19 cellular contexts compared by ENCODE assay signal in genomic region chr12:45974171-45974719, GRCh38. TPM values are rescaled to one million over a fixed set of nuclear protein-coding genes. Genes with fewer than 3 reads are reported as not detected.
DNase-seq lines count a peak whose midpoint lies in the region; ATAC-seq and TF ChIP-seq lines count a peak whose summit lies in the region.
"Had no signal": no experiment of that assay in that cellular context is flagged by ENCODE, and none has a peak within 500 bp of the region (broad histone marks: within the 10 kb centered on the region; RNA-seq: fewer than 3 reads in every experiment).

No MANE protein-coding gene starts in this region.

- H2AFZ ChIP-seq in smooth muscle cell (ENCODE audit: low read depth) (no peak overlapping the region), GM23338 (no peak overlapping the region)

- H3K27ac ChIP-seq in smooth muscle cell (ENCODE audit: low read depth): peak overlapping the region; percentile 12
- H3K27ac ChIP-seq in RWPE1: no peak overlapping the region
- no peak overlapping the region for H3K27ac ChIP-seq in GM23338 (ENCODE audit: low read depth)
- H3K27ac ChIP-seq: pancreas, skin epidermis, stomach, upper lobe of right lung had no signal

- no peaks in the 10 kb centered on the region for H3K9me2 ChIP-seq in GM23338 (ENCODE audit: insufficient read depth)

- H3K9ac ChIP-seq in smooth muscle cell (ENCODE audit: low read depth): no peak overlapping the region

- no peak overlapping the region for H3K4me3 ChIP-seq in choroid plexus epithelial cell (ENCODE audit: low read depth, low read length)
- no peak overlapping the region for H3K4me3 ChIP-seq in smooth muscle cell
- no peak overlapping the region for H3K4me3 ChIP-seq in GM23338
- H3K4me3 ChIP-seq: adrenal gland, pancreas, skin epidermis, stomach, upper lobe of right lung had no signal

- ATAC-seq in activated naive CD8-positive, alpha-beta T cell treated with anti-CD3 and anti-CD28 coated beads, Interleukin-2, amount 50 U/mL, for 24 hours: no peak
- ATAC-seq in GM23338: no peak
- ATAC-seq: activated CD8-positive, alpha-beta memory T cell treated with anti-CD3 and anti-CD28 coated beads, Interleukin-2, amount 10 ng/mL, durations not matched to agents 7 days and 5 days; upper lobe of right lung had no signal

- peaks cover 98% of the 10 kb centered on the region for H4K20me1 ChIP-seq in smooth muscle cell (ENCODE audit: low read depth)
- peaks cover 33% of the 10 kb centered on the region for H4K20me1 ChIP-seq in GM23338 (replicated peaks; ENCODE audit: insufficient read depth)

- H3K4me3 Mint-ChIP-seq in activated naive CD8-positive, alpha-beta T cell treated with anti-CD3 and anti-CD28 coated beads, Interleukin-2, amount 50 U/mL, for 24 hours: no peak overlapping the region
- H3K4me3 Mint-ChIP-seq in activated naive CD8-positive, alpha-beta T cell treated with anti-CD3 and anti-CD28 coated beads for 36 hours: no peak overlapping the region
- H3K4me3 Mint-ChIP-seq in HFFc6: peak overlapping the region; percentile 0
- no peak overlapping the region for H3K4me3 Mint-ChIP-seq in GM23338
- H3K4me3 Mint-ChIP-seq: activated CD8-positive, alpha-beta memory T cell treated with anti-CD3 and anti-CD28 coated beads, Interleukin-2, amount 10 ng/mL, durations not matched to agents 7 days and 5 days; central memory CD8-positive, alpha-beta T cell had no signal

- no peaks in the 10 kb centered on the region for H3K9me3 Mint-ChIP-seq in activated naive CD8-positive, alpha-beta T cell treated with anti-CD3 and anti-CD28 coated beads, Interleukin-2, amount 50 U/mL, for 24 hours
- peaks cover 10% of the 10 kb centered on the region for H3K9me3 Mint-ChIP-seq in activated naive CD8-positive, alpha-beta T cell treated with anti-CD3 and anti-CD28 coated beads for 36 hours
- no peaks in the 10 kb centered on the region for H3K9me3 Mint-ChIP-seq in HFFc6
- H3K9me3 Mint-ChIP-seq in GM23338: no peaks in the 10 kb centered on the region
- H3K9me3 Mint-ChIP-seq: central memory CD8-positive, alpha-beta T cell had no signal

- H3K4me2 ChIP-seq in smooth muscle cell (peak overlapping the region; percentile 42), GM23338 (no peak overlapping the region)

- POLR2A ChIA-PET in RWPE1 (lab: Yijun Ruan, JAX; ENCODE audit: low non-redundant PET): no interaction called here

- peaks cover 91% of the 10 kb centered on the region for H3K79me2 ChIP-seq in smooth muscle cell (ENCODE audit: low read depth)
- peaks cover 96% of the 10 kb centered on the region for H3K79me2 ChIP-seq in GM23338 (replicated peaks; ENCODE audit: insufficient read depth)

- H3K36me3 Mint-ChIP-seq in activated naive CD8-positive, alpha-beta T cell treated with anti-CD3 and anti-CD28 coated beads, Interleukin-2, amount 50 U/mL, for 24 hours (ENCODE audit: low read depth): peaks cover 48% of the 10 kb centered on the region
- H3K36me3 Mint-ChIP-seq in activated naive CD8-positive, alpha-beta T cell treated with anti-CD3 and anti-CD28 coated beads for 36 hours: peaks cover 64% of the 10 kb centered on the region
- H3K36me3 Mint-ChIP-seq in HFFc6 (ENCODE audit: low read depth): peaks cover 40% of the 10 kb centered on the region
- peaks cover 4% of the 10 kb centered on the region; the same call in 1 of the 3 replicates for H3K36me3 Mint-ChIP-seq in GM23338 (ENCODE audit: low read depth)

- CTCF ChIA-PET in RWPE1 (lab: Yijun Ruan, JAX): no interaction called here

- peak overlapping the region; percentile 7 for H3K27ac Mint-ChIP-seq in activated naive CD8-positive, alpha-beta T cell treated with anti-CD3 and anti-CD28 coated beads, Interleukin-2, amount 50 U/mL, for 24 hours
- no peak overlapping the region for H3K27ac Mint-ChIP-seq in activated naive CD8-positive, alpha-beta T cell treated with anti-CD3 and anti-CD28 coated beads for 36 hours
- H3K27ac Mint-ChIP-seq in HFFc6 (peak overlapping the region; percentile 43), GM23338 (no peak overlapping the region)
- H3K27ac Mint-ChIP-seq: activated CD8-positive, alpha-beta memory T cell treated with anti-CD3 and anti-CD28 coated beads, Interleukin-2, amount 10 ng/mL, durations not matched to agents 7 days and 5 days had no signal

- H3K27me3 Mint-ChIP-seq in activated naive CD8-positive, alpha-beta T cell treated with anti-CD3 and anti-CD28 coated beads, Interleukin-2, amount 50 U/mL, for 24 hours: no peaks in the 10 kb centered on the region
- H3K27me3 Mint-ChIP-seq in activated naive CD8-positive, alpha-beta T cell treated with anti-CD3 and anti-CD28 coated beads for 36 hours: no peaks in the 10 kb centered on the region
- H3K27me3 Mint-ChIP-seq in HFFc6 (ENCODE audit: insufficient read depth): peaks cover 1% of the 10 kb centered on the region; the same call in 1 of the 2 replicates
- H3K27me3 Mint-ChIP-seq in GM23338 (ENCODE audit: insufficient read depth, low read depth, poor library complexity): no peaks in the 10 kb centered on the region
- H3K27me3 Mint-ChIP-seq: activated CD8-positive, alpha-beta memory T cell treated with anti-CD3 and anti-CD28 coated beads, Interleukin-2, amount 10 ng/mL, durations not matched to agents 7 days and 5 days; central memory CD8-positive, alpha-beta T cell; naive B cell had no signal

- no peak for DNase-seq in activated naive CD8-positive, alpha-beta T cell treated with anti-CD3 and anti-CD28 coated beads, Interleukin-2, amount 50 U/mL, for 24 hours
- no peak for DNase-seq in activated naive CD8-positive, alpha-beta T cell treated with anti-CD3 and anti-CD28 coated beads for 36 hours
- DNase-seq in HFFc6 (no peak), choroid plexus epithelial cell (ENCODE audit: low read depth) (peak; percentile 28), smooth muscle cell (lab: John Stamatoyannopoulos, UW; ENCODE audit: unreplicated experiment) (no peak), RWPE1 (ENCODE audit: low spot score) (no peak), GM23338 (ENCODE audit: low spot score) (no peak)
- DNase-seq in activated CD4-positive, alpha-beta T cell treated with anti-CD3 and anti-CD28 coated beads for 1 hour: no peak
- DNase-seq: activated CD8-positive, alpha-beta memory T cell treated with anti-CD3 and anti-CD28 coated beads, Interleukin-2, amount 10 ng/mL, durations not matched to agents 7 days and 5 days; adrenal gland; C1 segment of cervical spinal cord; NCI-H1417; pancreas; stimulated activated CD4-positive, alpha-beta T cell treated with anti-CD3 and anti-CD28 coated beads, Interleukin-2, amount 100 ng/mL, for 48 hours; stomach; upper lobe of right lung had no signal

- H3K27me3 ChIP-seq in smooth muscle cell (ENCODE audit: low read depth) (no peaks in the 10 kb centered on the region), GM23338 (ENCODE audit: insufficient read depth) (no peaks in the 10 kb centered on the region)
- H3K27me3 ChIP-seq: adrenal gland, pancreas, stomach, upper lobe of right lung had no signal

- no peak for TF ChIP-seq CTCF in HFFc6 (IDR thresholded peaks at IDR 0.05)
- TF ChIP-seq CTCF in choroid plexus epithelial cell (conservative IDR thresholded peaks at IDR 0.05; ENCODE audit: low read depth, low read length): no peak
- TF ChIP-seq CTCF in smooth muscle cell (IDR thresholded peaks at IDR 0.05; ENCODE audit: borderline replicate concordance, insufficient read depth, poor library complexity, severe bottlenecking): no peak
- TF ChIP-seq CTCF in RWPE1 (conservative IDR thresholded peaks at IDR 0.05; ENCODE audit: low read depth): no peak
- no peak for TF ChIP-seq CTCF in GM23338 (conservative IDR thresholded peaks at IDR 0.05; ENCODE audit: low read depth in 2 of 2)

- no peaks in the 10 kb centered on the region for H3F3A ChIP-seq in smooth muscle cell (ENCODE audit: low read depth)
- H3F3A ChIP-seq in GM23338 (replicated peaks; ENCODE audit: low read depth): no peaks in the 10 kb centered on the region

- H3K36me3 ChIP-seq in smooth muscle cell (ENCODE audit: low read depth): no peaks in the 10 kb centered on the region
- H3K36me3 ChIP-seq in GM23338 (ENCODE audit: insufficient read depth): no peaks in the 10 kb centered on the region
- H3K36me3 ChIP-seq: pancreas, upper lobe of right lung had no signal

- peaks cover 79% of the 10 kb centered on the region for H3K4me1 Mint-ChIP-seq in activated naive CD8-positive, alpha-beta T cell treated with anti-CD3 and anti-CD28 coated beads, Interleukin-2, amount 50 U/mL, for 24 hours
- peaks cover 59% of the 10 kb centered on the region for H3K4me1 Mint-ChIP-seq in activated naive CD8-positive, alpha-beta T cell treated with anti-CD3 and anti-CD28 coated beads for 36 hours
- H3K4me1 Mint-ChIP-seq in HFFc6 (ENCODE audit: low read depth): peaks cover 94% of the 10 kb centered on the region
- peaks cover 28% of the 10 kb centered on the region for H3K4me1 Mint-ChIP-seq in GM23338

- H3K9me3 ChIP-seq in smooth muscle cell (replicated peaks; ENCODE audit: low read depth): no peaks in the 10 kb centered on the region
- H3K9me3 ChIP-seq: adrenal gland, pancreas, stomach, upper lobe of right lung had no signal

- H3K4me1 ChIP-seq in smooth muscle cell (ENCODE audit: low read depth) (no peaks in the 10 kb centered on the region), GM23338 (ENCODE audit: insufficient read depth) (no peaks in the 10 kb centered on the region; the same call in none of the 2 replicates)

RNA-seq across cellular contexts. Expression of gene SCAF11, which starts 16.1 kb away (rescaled TPM):
- 100 to 1,000 TPM; 111 to 124 TPM for total RNA-seq in activated naive CD8-positive, alpha-beta T cell treated with anti-CD3 and anti-CD28 coated beads for 36 hours
- 100 to 1,000 TPM; 108 to 130 (median 115) TPM for total RNA-seq in HFFc6 (2021; fragmentation: NEBNext Ultra II Directional; extraction: Animal tissue kit (Norgen Biotek cat#: 25700))
- total RNA-seq in smooth muscle cell: 99.5 and 112 TPM in 2 replicates
- polyA plus RNA-seq in smooth muscle cell: 33.2 and 54.2 TPM in 2 replicates
- total RNA-seq in GM23338 (2014; rRNA removed; shearing (Covaris generic)): 84.8 and 89.9 TPM in 2 replicates
- polyA plus RNA-seq in GM23338 (2016; fragmentation: Nextera tagmentation; extraction: Ambion mirVana): 72.4 and 77.0 TPM in 2 replicates

Comparison
In these comparisons a context has a peak if more than half of its experiments do, and no peak if none do; other contexts are left out.
1. H3K27ac Mint-ChIP-seq: peak in activated naive CD8-positive, alpha-beta T cell treated with anti-CD3 and anti-CD28 coated beads, Interleukin-2, amount 50 U/mL, for 24 hours (single experiment) and HFFc6 (single experiment); none in activated naive CD8-positive, alpha-beta T cell treated with anti-CD3 and anti-CD28 coated beads for 36 hours (single experiment) and GM23338 (single experiment).